12 cellular contexts compared by ENCODE assay signal in the genomic region with DNA sequence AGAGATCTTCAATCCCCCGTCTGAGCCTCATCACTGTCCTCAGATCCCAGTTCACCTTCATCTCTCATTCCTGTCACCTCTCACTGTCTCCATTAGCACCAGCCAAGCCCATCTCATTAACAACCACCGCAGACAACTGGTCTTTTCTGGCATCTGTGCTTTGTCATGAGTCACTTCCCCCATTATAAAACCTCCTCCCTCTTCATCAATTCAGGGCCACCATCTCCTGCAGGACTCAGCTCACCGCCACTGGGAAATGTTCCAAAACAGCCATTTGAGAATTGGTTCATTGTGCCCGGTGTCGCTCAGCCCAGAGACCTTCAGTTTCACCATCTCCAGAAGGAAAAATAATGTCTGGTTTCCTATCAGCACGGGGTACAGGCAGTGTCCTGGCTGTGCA. TPM values are rescaled to one million over a fixed set of nuclear protein-coding genes. Genes with fewer than 3 reads are reported as not detected.
A peak's percentile ranks its signal among the peaks of the same experiment; 100 is the strongest.
DNase-seq lines count a peak whose midpoint lies in the region; ATAC-seq and TF ChIP-seq lines count a peak whose summit lies in the region.
"Had no signal": no experiment of that assay in that cellular context is flagged by ENCODE, and none has a peak within 500 bp of the region (broad histone marks: within the 10 kb centered on the region; RNA-seq: fewer than 3 reads in every experiment).

No MANE protein-coding gene starts in this region.

- H3K27ac ChIP-seq in SJCRH30 (peak overlapping the region; percentile 17), gastrocnemius medialis (peak overlapping the region; percentile 62 to 77 (median 68))

- POLR2A ChIA-PET in activated CD4-positive, alpha-beta T cell treated with anti-CD3 and anti-CD28 coated beads for 36 hours (lab: Charles Lee): no interaction called here

- no peaks in the 10 kb centered on the region for H3K36me3 Mint-ChIP-seq in activated CD4-positive, alpha-beta T cell treated with anti-CD3 and anti-CD28 coated beads for 36 hours (ENCODE audit: low read depth)

- H3K27me3 ChIP-seq in SJCRH30 (no peaks in the 10 kb centered on the region), gastrocnemius medialis (no peaks in the 10 kb centered on the region)
- H3K27me3 ChIP-seq: dorsolateral prefrontal cortex had no signal

- no peaks in the 10 kb centered on the region for H3K4me1 Mint-ChIP-seq in activated CD4-positive, alpha-beta T cell treated with anti-CD3 and anti-CD28 coated beads for 36 hours

- CTCF ChIA-PET in activated CD4-positive, alpha-beta T cell treated with anti-CD3 and anti-CD28 coated beads for 36 hours (lab: Charles Lee): no interaction called here

- no peak for TF ChIP-seq POLR2A in gastrocnemius medialis (IDR thresholded peaks at IDR 0.05)

- H3K4me3 Mint-ChIP-seq in activated CD4-positive, alpha-beta T cell treated with anti-CD3 and anti-CD28 coated beads for 36 hours: no peak overlapping the region

- ATAC-seq in gastrocnemius medialis (peak; percentile 81 to 82), GM21737 (IDR thresholded peaks at IDR 0.05; ENCODE audit: unreplicated experiment) (no peak)
- ATAC-seq in activated CD4-positive, alpha-beta T cell treated with anti-CD3 and anti-CD28 coated beads for 36 hours: no peak

- peaks cover 11% of the 10 kb centered on the region for H3K27me3 Mint-ChIP-seq in activated CD4-positive, alpha-beta T cell treated with anti-CD3 and anti-CD28 coated beads for 36 hours

- no peak for TF ChIP-seq CTCF in fibroblast of the aortic adventitia (IDR thresholded peaks at IDR 0.05; ENCODE audit: insufficient read depth, low read length)
- TF ChIP-seq CTCF in gastrocnemius medialis (IDR thresholded peaks at IDR 0.05 in 4 of 5, conservative IDR thresholded peaks at IDR 0.05 in 1 of 5): no peak
- TF ChIP-seq CTCF in GM20000 (IDR thresholded peaks at IDR 0.05; ENCODE audit: extremely low read depth, missing control alignments): no peak

- no peak overlapping the region for H3K4me3 ChIP-seq in SJCRH30
- H3K4me3 ChIP-seq in fibroblast of the aortic adventitia (ENCODE audit: low read depth, low read length): no peak overlapping the region
- H3K4me3 ChIP-seq in gastrocnemius medialis: peak overlapping the region in 1 of 4 donors; percentile 11

- no peaks in the 10 kb centered on the region for H3K9me3 Mint-ChIP-seq in activated CD4-positive, alpha-beta T cell treated with anti-CD3 and anti-CD28 coated beads for 36 hours (ENCODE audit: low read depth)

- H3K27ac Mint-ChIP-seq in activated CD4-positive, alpha-beta T cell treated with anti-CD3 and anti-CD28 coated beads for 36 hours: no peak overlapping the region

- H3K36me3 ChIP-seq in SJCRH30 (no peaks in the 10 kb centered on the region), gastrocnemius medialis (no peaks in the 10 kb centered on the region)

- H3K9me3 ChIP-seq in SJCRH30 (replicated peaks): no peaks in the 10 kb centered on the region
- H3K9me3 ChIP-seq in gastrocnemius medialis: no peaks in the 10 kb centered on the region

- peak; percentile 91 for DNase-seq in HT1080 (ENCODE audit: low read depth)
- DNase-seq in SJCRH30: peak; percentile 50 to 78
- DNase-seq in fibroblast of the aortic adventitia (ENCODE audit: low read depth): peak; percentile 42
- peak; percentile 33 to 60 for DNase-seq in gastrocnemius medialis
- DNase-seq in stimulated activated CD4-positive, alpha-beta T cell treated with anti-CD3 and anti-CD28 coated beads, Interleukin-15, amount 100 ng/mL, for 24 hours: no peak
- DNase-seq in activated CD4-positive, alpha-beta T cell treated with anti-CD3 and anti-CD28 coated beads for 36 hours: no peak
- no peak for DNase-seq in GM20000 (ENCODE audit: low spot score)
- DNase-seq: activated CD8-positive, alpha-beta memory T cell treated with anti-CD3 and anti-CD28 coated beads, Interleukin-2, amount 50 U/mL, for 48 hours; NCI-H1436; SW 1271 had no signal

- H3K4me1 ChIP-seq in SJCRH30: peaks cover 19% of the 10 kb centered on the region
- H3K4me1 ChIP-seq in gastrocnemius medialis: peaks cover 16 to 20% of the 10 kb centered on the region in 2 donors

- intact Hi-C loops in gastrocnemius medialis (cut with DNase I; ENCODE audit: low total_unique reads): loop anchor here (5.0 kb wide), 2 partner anchors 46 to 136 kb away; no protein-coding TSS in a partner anchor
- intact Hi-C loops in activated CD4-positive, alpha-beta T cell treated with anti-CD3 and anti-CD28 coated beads for 36 hours (cut with DNase I, micrococcal nuclease): no loop called here

- in situ Hi-C loops in gastrocnemius medialis (cut with MboI; ENCODE audit: low sequenced_read_pairs in 4 of 4): loop anchor here in 1 of 4 donors (25.0 kb wide), 1 partner anchor 114 kb away; no protein-coding TSS in a partner anchor

RNA-seq across cellular contexts. Expression of a gene that starts 56.9 kb away (rescaled TPM):
- not detected in 2 replicates for total RNA-seq in HT1080 (2014; rRNA removed; shearing (Covaris generic))
- 0.35 TPM in 1 of 2 replicates, not detected in the other for polyA plus RNA-seq in HT1080 (2015; cell fraction: cytosol; rRNA removed)
- polyA plus RNA-seq in HT1080 (2015; cell fraction: nucleus; rRNA removed): not detected in 2 replicates
- total RNA-seq in SJCRH30 (2014; rRNA removed; shearing (Covaris generic)): not detected in 2 replicates
- 0.63 TPM in 1 of 2 replicates, not detected in the other for total RNA-seq in fibroblast of the aortic adventitia (ENCODE audit: low replicate concordance)
- not detected for total RNA-seq in gastrocnemius medialis
- total RNA-seq in activated CD4-positive, alpha-beta T cell treated with anti-CD3 and anti-CD28 coated beads for 36 hours: not detected

Comparison
In these comparisons a context has a peak if more than half of its experiments do, and no peak if none do; other contexts are left out.
1. DNase-seq: peak in HT1080 (single experiment), SJCRH30 (2 of 2), fibroblast of the aortic adventitia (single experiment) and gastrocnemius medialis (2 of 2); none in stimulated activated CD4-positive, alpha-beta T cell treated with anti-CD3 and anti-CD28 coated beads, Interleukin-15, amount 100 ng/mL, for 24 hours (single experiment), activated CD4-positive, alpha-beta T cell treated with anti-CD3 and anti-CD28 coated beads for 36 hours (single experiment) and GM20000 (single experiment).
2. ATAC-seq: peak in gastrocnemius medialis (2 of 2); none in GM21737 (single experiment) and activated CD4-positive, alpha-beta T cell treated with anti-CD3 and anti-CD28 coated beads for 36 hours (single experiment).